ENCODE assay signal across 12 cellular contexts in genomic region chr10:6300784-6301180, GRCh38.
DNase-seq lines count a peak whose midpoint lies in the region; ATAC-seq lines count a peak whose summit lies in the region.
"Had no signal": no experiment of that assay in that cellular context is flagged by ENCODE, and none has a peak within 500 bp of the region (broad histone marks: within the 10 kb centered on the region; RNA-seq: fewer than 3 reads in every experiment).

No MANE protein-coding gene starts in this region.

- peaks cover 0 to 10% (median under 1%) of the 10 kb centered on the region in 11 experiments; a peak in 8 of 22 replicates for H3K9me3 ChIP-seq in BLaER1 treated with 17β-estradiol and CSF1 and Interleukin-3, amounts not matched to agents 10 nM and 100 nM (replicated peaks in 1 of 11)
- H3K9me3 ChIP-seq in GM23248 (ENCODE audit: low read depth), result no peaks in the 10 kb centered on the region
- no peaks in the 10 kb centered on the region for H3K9me3 ChIP-seq in naive thymus-derived CD4-positive, alpha-beta T cell (ENCODE audit: control insufficient read depth in 2 of 3, low read length in 3 of 3)

- peaks cover 6 to 25% of the 10 kb centered on the region in 2 donors for H3K9me3 Mint-ChIP-seq in activated naive CD4-positive, alpha-beta T cell treated with anti-CD3 and anti-CD28 coated beads, Interleukin-2, amount 50 U/mL, for 72 hours
- peaks cover 0 to 3% (median 0%) of the 10 kb centered on the region in 11 donors for H3K9me3 Mint-ChIP-seq in naive thymus-derived CD4-positive, alpha-beta T cell
- H3K9me3 Mint-ChIP-seq: H9 had no signal

- H3K36me3 ChIP-seq in BLaER1 treated with 17β-estradiol and CSF1 and Interleukin-3, amounts not matched to agents 10 nM and 100 nM, result peaks cover 0 to under 1% (median 0%) of the 10 kb centered on the region in 11 experiments; a peak in 3 of 22 replicates
- H3K36me3 ChIP-seq in GM23248 (ENCODE audit: low read depth), result no peaks in the 10 kb centered on the region
- H3K36me3 ChIP-seq in naive thymus-derived CD4-positive, alpha-beta T cell (ENCODE audit: control insufficient read depth in 2 of 3, insufficient read depth in 3 of 3, low read length in 3 of 3), result no peaks in the 10 kb centered on the region

- H4K20me1 ChIP-seq in BLaER1 treated with 17β-estradiol and CSF1 and Interleukin-3, amounts not matched to agents 10 nM and 100 nM, result no peaks in the 10 kb centered on the region
- no peaks in the 10 kb centered on the region for H4K20me1 ChIP-seq in GM23248 (ENCODE audit: insufficient read depth)

- CTCF ChIA-PET in naive thymus-derived CD4-positive, alpha-beta T cell (lab: Charles Lee), result interaction anchor here (1.0 to 1.1 kb wide), 2 partner anchors 100 to 101 kb away, joined by 4 read pairs; no protein-coding TSS in a partner anchor

- intact Hi-C loops in naive thymus-derived CD4-positive, alpha-beta T cell (cut with micrococcal nuclease), result no loop called here

- H3K27me3 ChIP-seq in BLaER1 treated with 17β-estradiol and CSF1 and Interleukin-3, amounts not matched to agents 10 nM and 100 nM, result no peaks in the 10 kb centered on the region
- H3K27me3 ChIP-seq in GM23248 (replicated peaks; ENCODE audit: insufficient read depth), result no peaks in the 10 kb centered on the region
- no peaks in the 10 kb centered on the region for H3K27me3 ChIP-seq in naive thymus-derived CD4-positive, alpha-beta T cell (ENCODE audit: control insufficient read depth in 2 of 2, insufficient read depth in 2 of 2, low read length in 2 of 2)

- H3K4me3 ChIP-seq in BLaER1 treated with 17β-estradiol and CSF1 and Interleukin-3, amounts not matched to agents 10 nM and 100 nM, result peak overlapping the region in 5 of 10 experiments; percentile 0 to 35 (median 22); a peak in 5 of 20 replicates
- 0 out of 2 replicates have a peak overlapping the region, but pooled peaks have one; percentile 0 for H3K4me3 ChIP-seq in GM23248
- H3K4me3 ChIP-seq in naive thymus-derived CD4-positive, alpha-beta T cell (ENCODE audit: low read length), result peak overlapping the region; percentile 15
- H3K4me3 ChIP-seq: K562, smooth muscle cell had no signal

- WGBS in GM23248 (ENCODE audit: low coverage in 1 of 2, low lambda C conversion rate in 2 of 2, missing lambda C conversion rate in 2 of 2), 2 experiments, result 62 to 67% methylated on average over 4 of the region's 4 CpGs

- in situ Hi-C loops in GM23248 (cut with MboI), result no loop called here

- H3K4me2 ChIP-seq in BLaER1 treated with 17β-estradiol and CSF1 and Interleukin-3, amounts not matched to agents 10 nM and 100 nM, result peak overlapping the region; percentile 72 to 87 (median 78)
- no peak overlapping the region for H3K4me2 ChIP-seq in GM23248 (ENCODE audit: unreplicated experiment)
- H3K4me2 ChIP-seq: smooth muscle cell had no signal

- DNase-seq in GM23248, result no peak
- no peak for DNase-seq in activated naive CD4-positive, alpha-beta T cell treated with anti-CD3 and anti-CD28 coated beads, Interleukin-2, amount 50 U/mL, for 72 hours (ENCODE audit: low spot score in 2 of 2)
- peak in 1 of 9 donors; percentile 7 for DNase-seq in naive thymus-derived CD4-positive, alpha-beta T cell
- DNase-seq: H9, NCI-H2029 had no signal

- POLR2A ChIA-PET in naive thymus-derived CD4-positive, alpha-beta T cell (lab: Charles Lee), result interaction anchor here (0.6 to 2.7 kb wide), 5 partner anchors 35 to 1126 kb away, joined by 3 to 11 read pairs (median 4); partner anchors contain the start of gene PFKFB3

- H3K79me2 ChIP-seq in GM23248 (ENCODE audit: insufficient read depth), result no peaks in the 10 kb centered on the region

- H3K36me3 Mint-ChIP-seq in activated naive CD4-positive, alpha-beta T cell treated with anti-CD3 and anti-CD28 coated beads, Interleukin-2, amount 50 U/mL, for 72 hours, result peaks cover 10 to 68% of the 10 kb centered on the region in 2 donors
- H3K36me3 Mint-ChIP-seq in naive thymus-derived CD4-positive, alpha-beta T cell, result peaks cover 0 to 36% (median 3%) of the 10 kb centered on the region in 5 donors

- H3K4me3 Mint-ChIP-seq in naive thymus-derived CD4-positive, alpha-beta T cell, result peak overlapping the region in 9 of 10 donors; percentile 30 to 78 (median 64)
- H3K4me3 Mint-ChIP-seq: H9 had no signal

- ATAC-seq in activated naive CD4-positive, alpha-beta T cell treated with anti-CD3 and anti-CD28 coated beads, Interleukin-2, amount 50 U/mL, for 72 hours, result no peak
- ATAC-seq in naive thymus-derived CD4-positive, alpha-beta T cell, result no peak
- no peak for ATAC-seq in HG02763 (IDR thresholded peaks at IDR 0.05; ENCODE audit: unreplicated experiment)
- ATAC-seq in GM21825 (IDR thresholded peaks at IDR 0.05; ENCODE audit: unreplicated experiment), result no peak
- ATAC-seq in HG03135 (IDR thresholded peaks at IDR 0.05; ENCODE audit: unreplicated experiment), result no peak
- no peak for ATAC-seq in GM21786 (IDR thresholded peaks at IDR 0.05; ENCODE audit: unreplicated experiment)
- ATAC-seq: K562 had no signal

- H3K9me2 ChIP-seq in GM23248 (ENCODE audit: insufficient read depth), result no peaks in the 10 kb centered on the region

- peak overlapping the region; percentile 48 to 92 (median 68) for H3K27ac ChIP-seq in BLaER1 treated with 17β-estradiol and CSF1 and Interleukin-3, amounts not matched to agents 10 nM and 100 nM
- H3K27ac ChIP-seq in GM23248, result no peak overlapping the region
- H3K27ac ChIP-seq in naive thymus-derived CD4-positive, alpha-beta T cell (ENCODE audit: low read depth, low read length), result no peak overlapping the region

- peak overlapping the region; percentile 58 to 86 for H3K27ac Mint-ChIP-seq in activated naive CD4-positive, alpha-beta T cell treated with anti-CD3 and anti-CD28 coated beads, Interleukin-2, amount 50 U/mL, for 72 hours
- peak overlapping the region in 8 of 9 donors; percentile 58 to 95 (median 82) for H3K27ac Mint-ChIP-seq in naive thymus-derived CD4-positive, alpha-beta T cell
- H3K27ac Mint-ChIP-seq: H9 had no signal

- peaks cover 30 to 85% (median 44%) of the 10 kb centered on the region in 10 experiments for H3K4me1 ChIP-seq in BLaER1 treated with 17β-estradiol and CSF1 and Interleukin-3, amounts not matched to agents 10 nM and 100 nM
- H3K4me1 ChIP-seq in GM23248 (ENCODE audit: insufficient read depth), result no peaks in the 10 kb centered on the region
- H3K4me1 ChIP-seq in naive thymus-derived CD4-positive, alpha-beta T cell (ENCODE audit: control insufficient read depth in 2 of 2, insufficient read depth in 2 of 2, low read length in 2 of 2), result peaks cover 7 to 12% of the 10 kb centered on the region in 2 donors

- H3K9ac ChIP-seq in BLaER1 treated with 17β-estradiol and CSF1 and Interleukin-3, amounts not matched to agents 10 nM and 100 nM, result peak overlapping the region; percentile 6 to 78 (median 49); a peak in 17 of 22 replicates
- no peak overlapping the region for H3K9ac ChIP-seq in GM23248

- H3F3A ChIP-seq in GM23248 (ENCODE audit: insufficient read depth), result no peaks in the 10 kb centered on the region

- H3K27me3 Mint-ChIP-seq in naive thymus-derived CD4-positive, alpha-beta T cell, result no peaks in the 10 kb centered on the region

- peaks cover 7 to 50% (median 26%) of the 10 kb centered on the region in 7 donors for H3K4me1 Mint-ChIP-seq in naive thymus-derived CD4-positive, alpha-beta T cell

- peak overlapping the region; percentile 22 for H2AFZ ChIP-seq in GM23248

Comparison
In these comparisons a context has a peak if more than half of its experiments do, and no peak if none do; other contexts are left out.
1. H3K27ac ChIP-seq: peak in BLaER1 treated with 17β-estradiol and CSF1 and Interleukin-3, amounts not matched to agents 10 nM and 100 nM (11 of 11); none in GM23248 (single experiment) and naive thymus-derived CD4-positive, alpha-beta T cell (single experiment).